Comparison of ENCODE assay signal across 9 cellular contexts in the genomic region with DNA sequence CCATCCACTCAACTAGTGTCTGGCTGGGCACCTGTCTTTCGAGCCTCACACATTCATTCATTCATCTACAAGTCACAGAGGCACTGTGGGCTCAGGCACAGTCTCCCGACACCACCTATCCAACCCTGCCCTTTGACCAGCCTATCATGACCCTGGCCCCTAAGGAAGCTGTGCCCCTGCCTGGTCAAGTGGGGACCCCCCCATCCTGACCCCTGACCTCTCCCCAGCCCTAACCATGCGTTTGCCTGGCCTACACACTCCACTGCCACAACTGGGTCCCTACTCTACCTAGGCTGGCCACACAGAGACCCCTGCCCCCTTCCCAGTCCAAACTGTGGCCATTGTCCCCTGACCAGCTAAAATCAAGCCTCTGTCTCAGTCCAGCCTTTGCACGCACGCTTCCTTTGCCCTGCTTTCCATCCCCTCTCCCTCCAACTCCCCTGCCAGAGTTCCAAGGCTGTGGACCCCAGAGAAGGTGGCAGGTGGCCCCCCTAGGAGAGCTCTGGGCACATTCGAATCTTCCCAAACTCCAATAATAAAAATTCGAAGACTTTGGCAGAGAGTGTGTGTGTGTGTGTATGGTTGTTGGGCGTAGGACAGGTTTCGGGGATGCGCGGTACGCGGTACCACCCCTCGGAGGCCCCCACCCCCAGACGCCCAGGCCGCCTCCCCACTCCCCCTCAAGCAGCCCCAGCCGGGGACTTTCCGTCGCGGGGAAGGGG. TPM values are rescaled to one million over a fixed set of nuclear protein-coding genes. Genes with fewer than 3 reads are reported as not detected.
A peak's percentile ranks its signal among the peaks of the same experiment; 100 is the strongest.
DNase-seq lines count a peak whose midpoint lies in the region; TF ChIP-seq lines count a peak whose summit lies in the region.
"Had no signal": no experiment of that assay in that cellular context is flagged by ENCODE, and none has a peak within 500 bp of the region (broad histone marks: within the 10 kb centered on the region; RNA-seq: fewer than 3 reads in every experiment).

No MANE protein-coding gene starts in this region.

- no peak for DNase-seq in SK-N-MC (ENCODE audit: low read depth, low spot score)
- no peak for DNase-seq in prostate gland (ENCODE audit: low spot score)
- no peak for DNase-seq in DMS79 (lab: John Stamatoyannopoulos, UW)
- no peak for DNase-seq in NCI-H1105 (lab: John Stamatoyannopoulos, UW)
- no peak for DNase-seq in occipital lobe (lab: John Stamatoyannopoulos, UW)
- DNase-seq in retina, result no peak

- intact Hi-C loops in prostate gland (cut with DNase I), result no loop called here

- H3K9me3 ChIP-seq in SK-N-MC (ENCODE audit: low read depth, low read length), result no peaks in the 10 kb centered on the region
- no peaks in the 10 kb centered on the region for H3K9me3 ChIP-seq in esophagus (ENCODE audit: control insufficient read depth in 2 of 2, insufficient read depth in 1 of 2, low read depth in 1 of 2, low read length in 1 of 2)
- H3K9me3 ChIP-seq in prostate gland, result no peaks in the 10 kb centered on the region

- no peaks in the 10 kb centered on the region for H3K36me3 ChIP-seq in SK-N-MC (ENCODE audit: insufficient read depth, low read length)
- no peaks in the 10 kb centered on the region for H3K36me3 ChIP-seq in esophagus (ENCODE audit: control insufficient read depth in 2 of 2, insufficient read depth in 2 of 2, low read length in 1 of 2)
- no peaks in the 10 kb centered on the region for H3K36me3 ChIP-seq in prostate gland

- H3K4me3 ChIP-seq in GM12875 (ENCODE audit: low read depth, low read length) (peak overlapping the region; percentile 91), SK-N-MC (peak overlapping the region; percentile 85), esophagus (ENCODE audit: low read depth in 1 of 2, low read length in 2 of 2) (peak overlapping the region; percentile 53 to 65), prostate gland (peak overlapping the region; percentile 40 to 49)

- no peak for TF ChIP-seq POLR2A in prostate gland (IDR thresholded peaks at IDR 0.05)

- TF ChIP-seq CTCF in GM12875 (IDR thresholded peaks at IDR 0.05; ENCODE audit: borderline replicate concordance, insufficient read depth, low read depth, low read length) (no peak), prostate gland (IDR thresholded peaks at IDR 0.05) (no peak)

- H3K4me1 ChIP-seq in esophagus (ENCODE audit: control insufficient read depth in 2 of 2, insufficient read depth in 2 of 2, low read length in 1 of 2) (no peaks in the 10 kb centered on the region), prostate gland (replicated peaks) (no peaks in the 10 kb centered on the region)

- peak overlapping the region; percentile 68 for H3K9ac ChIP-seq in SK-N-MC (ENCODE audit: insufficient read length)

- no peaks in the 10 kb centered on the region for H3K27me3 ChIP-seq in esophagus (ENCODE audit: control insufficient read depth in 1 of 2, insufficient read depth in 2 of 2, low read length in 2 of 2)
- H3K27me3 ChIP-seq in prostate gland (replicated peaks; ENCODE audit: insufficient read depth), result no peaks in the 10 kb centered on the region

- H3K27ac ChIP-seq in SK-N-MC (no peak overlapping the region), esophagus (ENCODE audit: low read depth in 2 of 2, low read length in 1 of 2) (peak overlapping the region; percentile 19 to 66), prostate gland (peak overlapping the region; percentile 45 to 52)

- WGBS in esophagus, 2 donors, result 20 to 21% methylated on average over 20 of the region's 20 CpGs
- WGBS in prostate gland, result 22% methylated on average over 20 of the region's 20 CpGs

RNA-seq across cellular contexts. Expression of a gene that starts 0.4 kb away (rescaled TPM):
- polyA plus RNA-seq in esophagus, result 1 to 10 TPM; 1.3 to 2.3 TPM
- total RNA-seq in prostate gland (1 to 10 TPM; 4.7 to 8.3 TPM), occipital lobe (7.0 TPM)

RNA-seq across cellular contexts. Expression of a gene that starts 3.2 kb away (rescaled TPM):
- not detected for polyA plus RNA-seq in esophagus
- total RNA-seq in prostate gland (not detected), occipital lobe (not detected)
- total RNA-seq: glomerular endothelial cell had no signal

RNA-seq across cellular contexts. Expression of a gene that starts 25.0 kb away (rescaled TPM):
- 1 to 10 TPM; 3.8 to 6.6 TPM for polyA plus RNA-seq in esophagus
- 10 to 100 TPM in 1 of 2 donors, 1 to 10 TPM in 1; 9.2 to 12.7 TPM for total RNA-seq in prostate gland
- total RNA-seq in occipital lobe, result 1.7 TPM

RNA-seq across cellular contexts. Expression of a gene that starts 30.7 kb away (rescaled TPM):
- polyA plus RNA-seq in esophagus, result under 1 TPM; 0.08 to 0.45 TPM
- 10 to 100 TPM in 1 of 2 donors, 1 to 10 TPM in 1; 1.8 to 16.1 TPM for total RNA-seq in prostate gland
- 3.4 TPM for total RNA-seq in occipital lobe
- total RNA-seq: glomerular endothelial cell had no signal

RNA-seq across cellular contexts. Expression of a gene that starts 41.4 kb away (rescaled TPM):
- polyA plus RNA-seq in esophagus, result 1 to 10 TPM; 3.1 to 7.1 TPM
- total RNA-seq in prostate gland, result 10 to 100 TPM; 12.4 to 17.2 TPM
- total RNA-seq in occipital lobe, result 1.6 TPM
